In the genomic region with DNA sequence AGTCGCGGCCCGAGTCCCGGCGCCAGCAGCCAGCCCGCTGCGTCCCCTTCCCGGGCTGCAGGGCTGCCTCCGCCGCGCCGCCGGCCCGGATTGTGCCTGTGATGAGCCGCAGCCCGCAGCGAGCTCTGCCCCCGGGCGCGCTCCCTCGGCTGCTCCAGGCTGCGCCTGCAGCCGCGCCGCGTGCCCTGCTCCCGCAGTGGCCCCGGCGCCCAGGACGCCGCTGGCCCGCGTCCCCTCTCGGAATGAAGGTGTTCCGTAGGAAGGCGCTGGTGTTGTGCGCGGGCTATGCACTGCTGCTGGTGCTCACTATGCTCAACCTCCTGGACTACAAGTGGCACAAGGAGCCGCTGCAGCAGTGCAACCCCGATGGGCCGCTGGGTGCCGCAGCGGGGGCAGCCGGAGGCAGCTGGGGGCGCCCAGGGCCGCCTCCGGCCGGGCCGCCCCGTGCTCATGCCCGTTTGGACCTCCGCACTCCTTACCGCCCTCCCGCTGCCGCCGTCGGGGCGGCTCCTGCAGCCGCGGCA, we compare ENCODE assay signal across 8 cellular contexts. TPM values are rescaled to one million over a fixed set of nuclear protein-coding genes. Genes with fewer than 3 reads are reported as not detected.
DNase-seq lines count a peak whose midpoint lies in the region; ATAC-seq, FAIRE-seq and TF ChIP-seq lines count a peak whose summit lies in the region.

No MANE protein-coding gene starts in this region.

- intact Hi-C loops in pancreas (cut with DNase I) = no loop called here

- WGBS in pancreas, 2 donors = 2% methylated on average over 52 to 60 of the region's 60 CpGs

- H3K36me3 ChIP-seq in pancreas = no peaks in the 10 kb centered on the region

- no peak overlapping the region for H3K27ac ChIP-seq in pancreas

- peak; percentile 61 for DNase-seq in COR-L47 (lab: John Stamatoyannopoulos, UW)
- DNase-seq in Jurkat, Clone E6-1 (ENCODE audit: low read depth, low spot score) = no peak
- DNase-seq in activated CD8-positive, alpha-beta memory T cell treated with anti-CD3 and anti-CD28 coated beads, Interleukin-2, amount 50 U/mL, for 48 hours = peak; percentile 69
- DNase-seq in fibroblast of pulmonary artery (ENCODE audit: low read depth) = peak; percentile 50
- peak in 2 of 6 donors; percentile 52 to 60 for DNase-seq in pancreas
- no peak for DNase-seq in occipital lobe (lab: John Stamatoyannopoulos, UW)
- DNase-seq in urothelium cell line (ENCODE audit: low spot score) = no peak

- peaks cover 0 to 9% (median 0%) of the 10 kb centered on the region in 4 donors for H3K27me3 ChIP-seq in pancreas

- FAIRE-seq in pancreas (lab: Jason Lieb, UNC) (no peak), urothelium cell line (lab: Jason Lieb, UNC) (no peak)

- H3K9me3 ChIP-seq in pancreas = no peaks in the 10 kb centered on the region

- ATAC-seq in GM19463 (IDR thresholded peaks at IDR 0.05; ENCODE audit: unreplicated experiment) = peak; percentile 30
- peak in 2 of 4 donors; percentile 2 to 23 for ATAC-seq in pancreas

- H3K4me3 ChIP-seq in Jurkat, Clone E6-1 (ENCODE audit: low read length) = peak overlapping the region; percentile 76
- H3K4me3 ChIP-seq in fibroblast of pulmonary artery (replicated peaks; ENCODE audit: low read depth, low read length) (peak overlapping the region; percentile 82), pancreas (peak overlapping the region; percentile 44 to 90 (median 56))

- peaks cover 0 to 7% (median 4%) of the 10 kb centered on the region in 3 donors for H3K4me1 ChIP-seq in pancreas

- no peak for TF ChIP-seq CTCF in fibroblast of pulmonary artery (IDR thresholded peaks at IDR 0.05; ENCODE audit: low read length, missing control alignments)
- no peak for TF ChIP-seq CTCF in pancreas (IDR thresholded peaks at IDR 0.05)

RNA-seq across cellular contexts. Expression of gene CHST2, which starts 1.2 kb away (rescaled TPM):
- 17.2 TPM for polyA plus RNA-seq in Jurkat, Clone E6-1 (2012; ENCODE audit: insufficient read depth, insufficient read length)
- 1 to 10 TPM in 2 of 6 donors, under 1 TPM in 4; 0.39 to 2.2 (median 0.74) TPM for total RNA-seq in pancreas
- polyA plus RNA-seq in pancreas = 1 to 10 TPM in 1 of 2 donors, under 1 TPM in 1; 0.49 to 2.0 TPM
- total RNA-seq in occipital lobe = 33.4 TPM

Comparison
In these comparisons a context has a peak if more than half of its experiments do, and no peak if none do; other contexts are left out.
1. DNase-seq: peak in COR-L47 (single experiment), activated CD8-positive, alpha-beta memory T cell treated with anti-CD3 and anti-CD28 coated beads, Interleukin-2, amount 50 U/mL, for 48 hours (single experiment) and fibroblast of pulmonary artery (single experiment); none in Jurkat, Clone E6-1 (single experiment), occipital lobe (single experiment) and urothelium cell line (single experiment).
2. RNA of gene CHST2, which starts 1.2 kb away (total RNA-seq): 33.4 TPM in occipital lobe (single experiment); 0.39 to 2.2 TPM in pancreas; every median in the first group is over 10 times any median in the second.
3. Peak in every context shown above with its lines, with median percentiles within 50 percentile points of each other: H3K4me3 ChIP-seq.